ENCODE assay signal across 14 cellular contexts in the genomic region with DNA sequence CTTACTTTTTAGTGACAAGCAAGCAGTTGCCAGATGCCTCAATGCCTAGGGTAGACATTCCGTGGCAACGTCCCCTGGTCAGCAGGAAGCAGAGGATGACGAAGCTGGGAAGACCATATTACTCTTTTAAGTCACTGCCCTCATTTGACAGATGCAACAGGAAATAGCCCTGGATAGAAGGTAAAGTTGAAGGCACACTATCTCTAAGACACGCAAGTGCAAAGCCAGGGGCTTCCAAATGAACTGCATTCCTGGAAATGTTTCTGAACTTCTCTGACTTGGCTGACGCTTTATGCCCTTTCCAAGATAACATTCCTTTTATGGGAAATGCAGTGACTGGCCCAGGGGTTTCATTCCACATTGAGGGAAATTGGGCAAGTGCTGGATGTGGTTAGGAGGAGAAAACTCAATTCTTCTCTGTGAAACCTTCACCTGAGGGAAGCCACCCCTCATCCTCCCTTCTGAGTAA. TPM values are rescaled to one million over a fixed set of nuclear protein-coding genes. Genes with fewer than 3 reads are reported as not detected.
DNase-seq lines count a peak whose midpoint lies in the region; ATAC-seq and TF ChIP-seq lines count a peak whose summit lies in the region.
"Had no signal": no experiment of that assay in that cellular context is flagged by ENCODE, and none has a peak within 500 bp of the region (broad histone marks: within the 10 kb centered on the region; RNA-seq: fewer than 3 reads in every experiment).

No MANE protein-coding gene starts in this region.

- peaks cover 18 to 46% of the 10 kb centered on the region in 2 experiments; a peak in 3 of 4 replicates for H3K79me1 ChIP-seq in IMR-90 (ENCODE audit: low read depth in 1 of 2, low read length in 2 of 2)

- peaks cover 54% of the 10 kb centered on the region for H3K4me1 Mint-ChIP-seq in osteocyte (ENCODE audit: unreplicated experiment)

- peak overlapping the region; percentile 99 for H3K4ac ChIP-seq in IMR-90 (ENCODE audit: low read depth, low read length)

- peaks cover 34% of the 10 kb centered on the region for H3K36me3 Mint-ChIP-seq in osteocyte (ENCODE audit: unreplicated experiment)

- TF ChIP-seq CTCF in AG04450 (IDR thresholded peaks at IDR 0.05; ENCODE audit: low read depth, low read length) (no peak), IMR-90 (conservative IDR thresholded peaks at IDR 0.05; ENCODE audit: low read depth, low read length) (no peak), esophagus squamous epithelium (IDR thresholded peaks at IDR 0.05) (no peak), osteocyte (IDR thresholded peaks at IDR 0.05) (no peak)

- DNase-seq in AG04450 (ENCODE audit: low read depth, low spot score) (peak; percentile 65), IMR-90 (peak; percentile 88), esophagus squamous epithelium (lab: John Stamatoyannopoulos, UW) (no peak), osteocyte (ENCODE audit: extremely low spot score, unreplicated experiment) (no peak), NCI-H187 (lab: John Stamatoyannopoulos, UW) (no peak), superior temporal gyrus (ENCODE audit: extremely low spot score) (no peak)
- DNase-seq: DMS53, NCI-H446 treated with DMSO at 0.1 percent for 48 hours, SHP77 treated with DMSO at 0.1 percent for 48 hours had no signal

- no peaks in the 10 kb centered on the region for H3K27me3 ChIP-seq in AG04450 (ENCODE audit: control insufficient read depth, insufficient read depth, low read length)
- no peaks in the 10 kb centered on the region for H3K27me3 ChIP-seq in IMR-90 (ENCODE audit: control insufficient read depth, insufficient read depth, low read length)
- no peaks in the 10 kb centered on the region for H3K27me3 ChIP-seq in esophagus squamous epithelium

- H3K4me3 Mint-ChIP-seq in osteocyte (ENCODE audit: unreplicated experiment): no peak overlapping the region
- H3K4me3 Mint-ChIP-seq: central memory CD8-positive, alpha-beta T cell had no signal

- 0 out of 2 replicates have a peak, but pooled peaks have one; percentile 3 for TF ChIP-seq RAD21 in IMR-90 (IDR thresholded peaks at IDR 0.05; ENCODE audit: low read length)

- peak overlapping the region; percentile 98 for H3K14ac ChIP-seq in IMR-90 (replicated peaks; ENCODE audit: low read depth, low read length)

- H3K9me1 ChIP-seq in IMR-90 (ENCODE audit: insufficient read depth, low read length): peaks cover 28% of the 10 kb centered on the region

- intact Hi-C loops in IMR-90 (cut with micrococcal nuclease): no loop called here
- intact Hi-C loops in esophagus squamous epithelium (cut with DNase I): no loop called here

- peak overlapping the region; percentile 90 for H3K9ac ChIP-seq in IMR-90 (ENCODE audit: low read depth, low read length)
- H3K9ac ChIP-seq: KMS-11 had no signal

- peak overlapping the region; percentile 1 for H3K4me2 ChIP-seq in IMR-90 (ENCODE audit: low read depth, low read length)
- H3K4me2 ChIP-seq: KMS-11 had no signal

- H3K23ac ChIP-seq in IMR-90 (ENCODE audit: low read depth, low read length): peak overlapping the region; percentile 98

- peak overlapping the region; percentile 96 for H2BK20ac ChIP-seq in IMR-90 (ENCODE audit: low read depth, low read length)

- peak overlapping the region; percentile 100 for H2AK5ac ChIP-seq in IMR-90 (ENCODE audit: low read depth, low read length)

- H2BK15ac ChIP-seq in IMR-90 (ENCODE audit: low read depth, low read length): peak overlapping the region; percentile 100

- peak overlapping the region; percentile 95 to 99 for H4K8ac ChIP-seq in IMR-90 (ENCODE audit: low read depth in 2 of 2, low read length in 2 of 2)

- peak overlapping the region; percentile 97 for H3K27ac ChIP-seq in AG04450 (ENCODE audit: low read depth, low read length)
- H3K27ac ChIP-seq in IMR-90 (ENCODE audit: insufficient read depth, low read length): peak overlapping the region; percentile 100
- peak overlapping the region; percentile 72 to 93 (median 84) for H3K27ac ChIP-seq in esophagus squamous epithelium
- H3K27ac ChIP-seq: KMS-11 had no signal

- ATAC-seq in IMR-90 (ENCODE audit: low read depth) (peak; percentile 56), GM18909 (IDR thresholded peaks at IDR 0.05; ENCODE audit: poor library complexity, unreplicated experiment) (no peak), HG03280 (IDR thresholded peaks at IDR 0.05; ENCODE audit: unreplicated experiment) (no peak)

- peak overlapping the region; percentile 97 for H2BK120ac ChIP-seq in IMR-90 (ENCODE audit: low read depth, low read length)

- TF ChIP-seq POLR2A in IMR-90 (IDR thresholded peaks at IDR 0.05; ENCODE audit: low read depth, low read length): 0 out of 2 replicates have a peak, but pooled peaks have one; percentile 16
- no peak for TF ChIP-seq POLR2A in esophagus squamous epithelium (IDR thresholded peaks at IDR 0.05)

- no peaks in the 10 kb centered on the region for H3K9me3 ChIP-seq in AG04450 (ENCODE audit: control insufficient read depth, insufficient read depth, low read length)
- no peaks in the 10 kb centered on the region for H3K9me3 ChIP-seq in IMR-90 (ENCODE audit: control insufficient read depth, insufficient read depth, low read length)
- no peaks in the 10 kb centered on the region for H3K9me3 ChIP-seq in esophagus squamous epithelium

- peak overlapping the region; percentile 98 for H3K56ac ChIP-seq in IMR-90 (ENCODE audit: extremely low read depth, insufficient read depth, low read length)

- dilution Hi-C loops in IMR-90 (cut with HindIII; ENCODE audit: low sequenced_read_pairs, unreplicated experiment): no loop called here

- H3K18ac ChIP-seq in IMR-90 (ENCODE audit: low read depth, low read length): peak overlapping the region; percentile 98

- peak overlapping the region; percentile 99 for H2BK5ac ChIP-seq in IMR-90 (ENCODE audit: low read depth, low read length, poor library complexity, severe bottlenecking)

- peak overlapping the region; percentile 100 for H4K5ac ChIP-seq in IMR-90 (ENCODE audit: low read depth, low read length)

- WGBS in IMR-90 (ENCODE audit: extremely low coverage in 2 of 2, insufficient read length in 1 of 2), 2 experiments: no CpG with 5 or more reads among the region's 5 CpGs
- 51 to 71% methylated on average over 4 of the region's 5 CpGs for WGBS in esophagus squamous epithelium, 2 donors

- no peaks in the 10 kb centered on the region for H3K27me3 Mint-ChIP-seq in osteocyte (ENCODE audit: unreplicated experiment)
- H3K27me3 Mint-ChIP-seq: central memory CD8-positive, alpha-beta T cell; progenitor cell of endocrine pancreas had no signal

- H2AK9ac ChIP-seq in IMR-90 (replicated peaks; ENCODE audit: low read depth, low read length, poor library complexity): peak overlapping the region; percentile 96

- CTCF ChIA-PET in AG04450 (lab: Charles Lee): interaction anchor here (1.6 to 3.3 kb wide), 2 partner anchors 10 to 426 kb away, joined by 5 to 11 read pairs; a partner anchor contains a TSS
- CTCF ChIA-PET in IMR-90 (lab: Yijun Ruan, JAX): interaction anchor here (2.0 kb wide), 1 partner anchor 10 kb away, joined by 6 read pairs; no protein-coding TSS in a partner anchor

- in situ Hi-C loops in IMR-90 (cut with MboI; ENCODE audit: low sequenced_read_pairs): no loop called here

- H3K36me3 ChIP-seq in IMR-90 (ENCODE audit: control insufficient read depth, insufficient read depth, low read length) (peaks cover 40% of the 10 kb centered on the region), esophagus squamous epithelium (peaks cover 15 to 100% (median 21%) of the 10 kb centered on the region in 3 donors)

- H3K4me1 ChIP-seq in IMR-90 (ENCODE audit: control insufficient read depth, insufficient read depth, low read length): peaks cover 40% of the 10 kb centered on the region
- H3K4me1 ChIP-seq in esophagus squamous epithelium: peaks cover 9 to 60% (median 29%) of the 10 kb centered on the region in 3 donors

- BruUV-seq in IMR-90 (replicated peaks; lab: Mats Ljungman, UMichigan): no TSS peak

- peak overlapping the region; percentile 99 for H4K91ac ChIP-seq in IMR-90 (ENCODE audit: insufficient read depth, low read depth, low read length)

- no peak overlapping the region for H3K4me3 ChIP-seq in AG04450 (ENCODE audit: low read depth, low read length)
- H3K4me3 ChIP-seq in IMR-90 (ENCODE audit: insufficient read depth, low read depth, low read length): no peak overlapping the region
- H3K4me3 ChIP-seq in esophagus squamous epithelium: peak overlapping the region in 2 of 4 donors; percentile 8 to 15

- H3K9me3 Mint-ChIP-seq in osteocyte (ENCODE audit: unreplicated experiment): no peaks in the 10 kb centered on the region
- H3K9me3 Mint-ChIP-seq: central memory CD8-positive, alpha-beta T cell had no signal

- POLR2A ChIA-PET in AG04450 (lab: Yijun Ruan, JAX) (interaction anchor here (1.5 to 2.5 kb wide), 4 partner anchors 12 to 73 kb away, joined by 5 to 15 read pairs (median 8); a partner anchor contains a TSS), IMR-90 (lab: Charles Lee; ENCODE audit: unreplicated experiment) (interaction anchor here (2.0 kb wide), 1 partner anchor 18 kb away, joined by 11 read pairs; a partner anchor contains a TSS)

- peak overlapping the region; percentile 75 for H3K27ac Mint-ChIP-seq in osteocyte (ENCODE audit: unreplicated experiment)
- H3K27ac Mint-ChIP-seq: progenitor cell of endocrine pancreas had no signal

- H4K20me1 ChIP-seq in IMR-90 (ENCODE audit: insufficient read depth, low read length): no peaks in the 10 kb centered on the region

- H2AFZ ChIP-seq in IMR-90 (replicated peaks; ENCODE audit: low read length, poor library complexity): peak overlapping the region; percentile 54

RNA-seq across cellular contexts. Expression of a gene that starts 14.7 kb away (rescaled TPM):
- polyA plus RNA-seq in AG04450 (2011; rRNA removed) (23.5 and 26.9 TPM in 2 replicates), IMR-90 (2012; rRNA removed) (48.4 and 54.3 TPM in 2 replicates)
- 35.1 and 40.0 TPM in 2 replicates for polyA minus RNA-seq in AG04450 (2011; rRNA and poly(A)+ RNA removed)
- total RNA-seq in IMR-90 (2012; rRNA removed) (35.8 and 36.7 TPM in 2 replicates), esophagus squamous epithelium (10 to 100 TPM; 28.7 to 53.3 (median 45.0) TPM), osteocyte (57.5 and 65.0 TPM in 2 replicates)
- 30.1 and 48.3 TPM in 2 replicates for polyA plus RNA-seq in IMR-90 (2012; cell fraction: cytosol; rRNA removed)
- polyA plus RNA-seq in IMR-90 (2012; cell fraction: nucleus; rRNA removed; ENCODE audit: low replicate concordance): 117 and 148 TPM in 2 replicates

RNA-seq across cellular contexts. Expression of a gene that starts 15.3 kb away (rescaled TPM):
- polyA plus RNA-seq in AG04450 (2011; rRNA removed) (15.1 and 15.2 TPM in 2 replicates), IMR-90 (2012; rRNA removed) (14.8 and 16.1 TPM in 2 replicates)
- polyA minus RNA-seq in AG04450 (2011; rRNA and poly(A)+ RNA removed): 42.4 and 52.5 TPM in 2 replicates
- total RNA-seq in IMR-90 (2012; rRNA removed) (7.5 and 7.9 TPM in 2 replicates), esophagus squamous epithelium (10 to 100 TPM in 1 of 4 donors, 1 to 10 TPM in 3; 5.0 to 10.5 (median 5.6) TPM), osteocyte (32.8 and 34.2 TPM in 2 replicates)
- polyA plus RNA-seq in IMR-90 (2012; cell fraction: cytosol; rRNA removed): 5.5 and 11.0 TPM in 2 replicates
- polyA plus RNA-seq in IMR-90 (2012; cell fraction: nucleus; rRNA removed; ENCODE audit: low replicate concordance): 18.9 and 25.0 TPM in 2 replicates

RNA-seq across cellular contexts. Expression of a gene that starts 18.0 kb away (rescaled TPM):
- polyA plus RNA-seq in AG04450 (2011; rRNA removed) (3,100 and 3,444 TPM in 2 replicates), IMR-90 (2012; rRNA removed) (3,760 and 3,780 TPM in 2 replicates)
- 838 and 956 TPM in 2 replicates for polyA minus RNA-seq in AG04450 (2011; rRNA and poly(A)+ RNA removed)
- total RNA-seq in IMR-90 (2012; rRNA removed) (1,558 and 2,558 TPM in 2 replicates), esophagus squamous epithelium (1,000 to 10,000 TPM in 1 of 4 donors, 100 to 1,000 TPM in 2, 10 to 100 TPM in 1; 64.8 to 1,356 (median 373) TPM), osteocyte (711 and 715 TPM in 2 replicates)
- polyA plus RNA-seq in IMR-90 (2012; cell fraction: cytosol; rRNA removed): 3,517 and 4,395 TPM in 2 replicates
- polyA plus RNA-seq in IMR-90 (2012; cell fraction: nucleus; rRNA removed; ENCODE audit: low replicate concordance): 1,556 and 1,814 TPM in 2 replicates

RNA-seq across cellular contexts. Expression of a gene that starts 38.6 kb away (rescaled TPM):
- polyA plus RNA-seq in AG04450 (2011; rRNA removed) (32.5 and 45.0 TPM in 2 replicates), IMR-90 (2012; rRNA removed) (29.7 and 30.3 TPM in 2 replicates)
- 59.4 and 84.3 TPM in 2 replicates for polyA minus RNA-seq in AG04450 (2011; rRNA and poly(A)+ RNA removed)
- total RNA-seq in IMR-90 (2012; rRNA removed) (6.7 and 7.3 TPM in 2 replicates), esophagus squamous epithelium (10 to 100 TPM in 2 of 4 donors, 1 to 10 TPM in 2; 6.9 to 20.0 (median 9.4) TPM), osteocyte (65.5 and 67.3 TPM in 2 replicates)
- polyA plus RNA-seq in IMR-90 (2012; cell fraction: cytosol; rRNA removed): 13.2 and 30.9 TPM in 2 replicates
- 68.9 and 117 TPM in 2 replicates for polyA plus RNA-seq in IMR-90 (2012; cell fraction: nucleus; rRNA removed; ENCODE audit: low replicate concordance)

Comparison
In these comparisons a context has a peak if more than half of its experiments do, and no peak if none do; other contexts are left out.
1. DNase-seq: peak in AG04450 (single experiment) and IMR-90 (single experiment); none in esophagus squamous epithelium (single experiment), osteocyte (single experiment), NCI-H187 (0 of 2) and superior temporal gyrus (single experiment).
2. Peak in every context shown above with its lines, with median percentiles within 50 percentile points of each other: H3K27ac ChIP-seq.